In the genomic region with DNA sequence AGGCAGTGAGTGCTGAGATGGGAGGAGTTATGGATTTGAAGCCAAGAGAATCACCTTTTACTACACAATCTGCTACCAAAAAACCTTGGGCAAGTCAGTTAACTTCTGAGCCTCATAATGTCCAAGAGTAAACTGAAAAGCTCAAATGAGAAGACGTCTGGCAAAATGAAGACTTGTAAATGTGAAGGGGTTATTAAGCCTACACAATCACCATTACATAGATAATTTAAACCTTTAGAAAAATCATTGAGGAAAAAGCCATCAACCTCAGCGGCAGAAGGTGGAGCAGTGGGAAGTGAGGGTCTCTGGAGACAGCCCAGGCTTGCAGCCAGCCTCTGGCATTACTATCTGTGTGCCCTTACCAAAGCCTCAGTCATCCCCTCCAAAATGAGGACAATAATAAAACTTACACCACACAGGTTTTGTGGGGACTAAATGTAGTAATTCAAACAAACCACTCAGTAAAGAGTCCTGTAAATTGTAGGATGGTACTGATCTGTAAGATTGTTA, we compare ENCODE assay signal across 25 cellular contexts. TPM values are rescaled to one million over a fixed set of nuclear protein-coding genes. Genes with fewer than 3 reads are reported as not detected.
"Had no signal": no experiment of that assay in that cellular context is flagged by ENCODE, and none has a peak within 500 bp of the region (broad histone marks: within the 10 kb centered on the region; RNA-seq: fewer than 3 reads in every experiment).

No MANE protein-coding gene starts in this region.

- DNase-seq: activated CD4-positive, alpha-beta memory T cell treated with anti-CD3 and anti-CD28 coated beads for 36 hours; activated CD4-positive, alpha-beta T cell treated with anti-CD3 and anti-CD28 coated beads, Interleukin-2, amount 10 ng/mL, durations not matched to agents 7 days and 5 days; activated CD4-positive, CD25-positive, alpha-beta regulatory T cell; activated CD8-positive, alpha-beta memory T cell treated with anti-CD3 and anti-CD28 coated beads for 24 hours; activated effector memory CD4-positive, alpha-beta T cell treated with anti-CD3 and anti-CD28 coated beads, Interleukin-2, amount 50 U/mL, for 16 hours; activated naive CD4-positive, alpha-beta T cell treated with Interleukin-2 at 50 U/mL for 16 hours; activated naive CD8-positive, alpha-beta T cell treated with anti-CD3 and anti-CD28 coated beads, Interleukin-2, amount 50 U/mL, for 24 hours; activated T-cell treated with anti-CD3 and anti-CD28 coated beads, Interleukin-2, amount 50 U/mL, for 4 hours; amniotic stem cell; body of pancreas; MG63; MV-4-11; NCI-H187; NCI-H2081; NCI-H226; NCI-H510A treated with DMSO at 0.1 percent for 48 hours; Peyer's patch; Right ventricle myocardium superior; SJCRH30; SK-N-SH; T-helper 1 cell had no signal

- ATAC-seq: activated naive CD4-positive, alpha-beta T cell treated with anti-CD3 and anti-CD28 coated beads, Interleukin-2, amount 50 U/mL, for 72 hours; activated naive CD8-positive, alpha-beta T cell treated with anti-CD3 and anti-CD28 coated beads, Interleukin-2, amount 50 U/mL, for 24 hours; activated T-cell treated with anti-CD3 and anti-CD28 coated beads, Interleukin-2, amount 50 U/mL, for 4 hours; body of pancreas had no signal

- H3K36me3 Mint-ChIP-seq: activated CD4-positive, alpha-beta memory T cell treated with anti-CD3 and anti-CD28 coated beads for 36 hours; activated naive CD4-positive, alpha-beta T cell treated with anti-CD3 and anti-CD28 coated beads, Interleukin-2, amount 50 U/mL, for 72 hours had no signal

- H3K9me3 Mint-ChIP-seq: activated CD4-positive, alpha-beta memory T cell treated with anti-CD3 and anti-CD28 coated beads for 36 hours; activated CD4-positive, alpha-beta T cell treated with anti-CD3 and anti-CD28 coated beads, Interleukin-2, amount 10 ng/mL, durations not matched to agents 7 days and 5 days; activated naive CD4-positive, alpha-beta T cell treated with anti-CD3 and anti-CD28 coated beads, Interleukin-2, amount 50 U/mL, for 72 hours; activated naive CD8-positive, alpha-beta T cell treated with anti-CD3 and anti-CD28 coated beads, Interleukin-2, amount 50 U/mL, for 24 hours; activated T-cell treated with anti-CD3 and anti-CD28 coated beads, Interleukin-2, amount 50 U/mL, for 4 hours; central memory CD8-positive, alpha-beta T cell had no signal

- H3K4me3 Mint-ChIP-seq: activated CD4-positive, alpha-beta memory T cell treated with anti-CD3 and anti-CD28 coated beads for 36 hours; activated CD4-positive, alpha-beta T cell treated with anti-CD3 and anti-CD28 coated beads, Interleukin-2, amount 10 ng/mL, durations not matched to agents 7 days and 5 days; activated naive CD8-positive, alpha-beta T cell treated with anti-CD3 and anti-CD28 coated beads, Interleukin-2, amount 50 U/mL, for 24 hours; activated T-cell treated with anti-CD3 and anti-CD28 coated beads, Interleukin-2, amount 50 U/mL, for 4 hours; central memory CD8-positive, alpha-beta T cell had no signal

- H3K4me1 Mint-ChIP-seq: central memory CD8-positive, alpha-beta T cell had no signal

- H3K27ac Mint-ChIP-seq: activated CD4-positive, alpha-beta memory T cell treated with anti-CD3 and anti-CD28 coated beads for 36 hours; activated CD4-positive, alpha-beta T cell treated with anti-CD3 and anti-CD28 coated beads, Interleukin-2, amount 10 ng/mL, durations not matched to agents 7 days and 5 days; activated naive CD4-positive, alpha-beta T cell treated with anti-CD3 and anti-CD28 coated beads, Interleukin-2, amount 50 U/mL, for 72 hours; activated naive CD8-positive, alpha-beta T cell treated with anti-CD3 and anti-CD28 coated beads, Interleukin-2, amount 50 U/mL, for 24 hours had no signal

RNA-seq across cellular contexts. Expression of gene CCDC175, which starts 50.5 kb away (rescaled TPM):
- total RNA-seq: activated CD4-positive, alpha-beta memory T cell treated with anti-CD3 and anti-CD28 coated beads for 36 hours; activated CD4-positive, alpha-beta T cell treated with anti-CD3 and anti-CD28 coated beads, Interleukin-2, amount 10 ng/mL, durations not matched to agents 7 days and 5 days; activated naive CD4-positive, alpha-beta T cell treated with anti-CD3 and anti-CD28 coated beads, Interleukin-2, amount 50 U/mL, for 72 hours; activated T-cell treated with anti-CD3 and anti-CD28 coated beads, Interleukin-2, amount 50 U/mL, for 4 hours; ascending aorta; body of pancreas; Right ventricle myocardium superior; SJCRH30; T-helper 2 cell treated with Interferon-gamma antibody and Interleukin-4, amounts not matched to agents 100 ng/mL and 5 ng/mL, for 36 hours had no signal
